ENCODE assay signal across 26 cellular contexts in the genomic region with DNA sequence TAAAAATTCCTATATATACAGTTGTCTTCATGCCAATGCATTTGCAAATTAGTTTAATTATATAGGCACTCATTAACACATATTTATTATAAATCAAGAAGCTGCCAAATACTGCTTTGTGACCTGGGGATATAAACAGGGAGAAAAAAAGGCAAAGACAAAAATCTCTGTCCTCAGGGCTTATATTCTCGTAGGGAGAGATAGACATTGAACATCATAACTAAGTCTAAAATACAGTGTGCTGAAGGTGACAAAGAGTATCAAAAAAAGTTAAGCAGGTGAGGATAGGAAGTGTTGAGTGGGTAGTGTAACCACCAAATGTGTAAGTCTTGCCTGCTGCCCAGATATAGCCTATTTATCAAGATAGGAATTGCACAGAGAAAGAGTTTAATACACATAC.
"Had no signal": no experiment of that assay in that cellular context is flagged by ENCODE, and none has a peak within 500 bp of the region (broad histone marks: within the 10 kb centered on the region; RNA-seq: fewer than 3 reads in every experiment).

No MANE protein-coding gene starts in this region.

- FAIRE-seq: urothelium cell line had no signal

- ATAC-seq: stimulated activated effector memory CD8-positive, alpha-beta T cell treated with anti-CD3 and anti-CD28 coated beads, Interleukin-12 subunit alpha, Interleukin-12 subunit beta, amount 100 ng/mL, for 72 hours; stimulated activated memory B cell treated with anti-CD40 and anti-IgM and Interleukin-4, amounts not matched to agents 10 μg/mL and 1 μg/mL and 100 μg/mL, for 72 hours; stimulated activated naive B cell treated with anti-CD40 and anti-IgM and Interleukin-4, amounts not matched to agents 10 μg/mL and 1 μg/mL and 100 μg/mL, for 72 hours; stimulated activated naive CD8-positive, alpha-beta T cell treated with anti-CD3 and anti-CD28 coated beads, Interleukin-15, amount 100 ng/mL, for 72 hours; stimulated activated naive CD8-positive, alpha-beta T cell treated with anti-CD3 and anti-CD28 coated beads, Interleukin-15, Interleukin-2, amounts not matched to agents 100 U/mL and 50 U/mL, for 24 hours; upper lobe of right lung had no signal

- H3K27me3 ChIP-seq: stomach, suprapubic skin, testis, thyroid gland, tibial artery, tibial nerve, transverse colon, upper lobe of left lung, upper lobe of right lung, uterus, vagina had no signal

- H3K4me1 ChIP-seq: stomach, suprapubic skin, testis, thyroid gland, tibial artery, tibial nerve, transverse colon, upper lobe of left lung, upper lobe of right lung, uterus, vagina had no signal

- H3K4me3 ChIP-seq: stomach, suprapubic skin, testis, thoracic aorta, thyroid gland, tibial artery, tibial nerve, transverse colon, upper lobe of left lung, upper lobe of right lung, uterus, vagina had no signal

- H3K9me3 ChIP-seq: suprapubic skin, testis, thoracic aorta, thyroid gland, tibial artery, transverse colon, upper lobe of left lung, upper lobe of right lung, uterus, vagina had no signal

- DNase-seq: stimulated activated CD4-positive, alpha-beta T cell treated with anti-CD3 and anti-CD28 coated beads, Interleukin-2, amount 100 ng/mL, for 48 hours; stimulated activated CD4-positive, alpha-beta T cell treated with anti-CD3 and anti-CD28 coated beads, Interleukin-4, amount 100 ng/mL, for 1 hour; stimulated activated CD4-positive, alpha-beta T cell treated with anti-CD3 and anti-CD28 coated beads, Interleukin-4, amount 100 ng/mL, for 24 hours; stimulated activated CD8-positive, alpha-beta memory T cell treated with anti-CD3 and anti-CD28 coated beads, Interleukin-4, amount 100 ng/mL, for 48 hours; stimulated activated naive B cell treated with anti-CD40 and anti-IgM and Interleukin-4, amounts not matched to agents 10 μg/mL and 1 μg/mL and 100 μg/mL, for 72 hours; stimulated activated naive CD4-positive, alpha-beta T cell; stimulated activated naive CD4-positive, alpha-beta T cell treated with Interleukin-2 at 50 U/mL for 16 hours; stimulated activated naive CD8-positive, alpha-beta T cell treated with anti-CD3 and anti-CD28 coated beads, Interleukin-15, amount 100 ng/mL, for 72 hours; stimulated activated naive CD8-positive, alpha-beta T cell treated with anti-CD3 and anti-CD28 coated beads, Interleukin-15, Interleukin-2, amounts not matched to agents 100 U/mL and 50 U/mL, for 24 hours; stomach; substantia nigra; testis; thyroid gland; tibial artery; transverse colon; trophoblast cell; upper lobe of left lung; upper lobe of right lung; uterus had no signal

- H3K27ac ChIP-seq: stomach, suprapubic skin, testis, thoracic aorta, thyroid gland, tibial artery, tibial nerve, transverse colon, upper lobe of left lung, upper lobe of right lung, uterus, vagina had no signal

- H3K36me3 ChIP-seq: stomach, suprapubic skin, thoracic aorta, thyroid gland, tibial artery, tibial nerve, transverse colon, upper lobe of left lung, upper lobe of right lung, uterus, vagina had no signal
